In the genomic region with DNA sequence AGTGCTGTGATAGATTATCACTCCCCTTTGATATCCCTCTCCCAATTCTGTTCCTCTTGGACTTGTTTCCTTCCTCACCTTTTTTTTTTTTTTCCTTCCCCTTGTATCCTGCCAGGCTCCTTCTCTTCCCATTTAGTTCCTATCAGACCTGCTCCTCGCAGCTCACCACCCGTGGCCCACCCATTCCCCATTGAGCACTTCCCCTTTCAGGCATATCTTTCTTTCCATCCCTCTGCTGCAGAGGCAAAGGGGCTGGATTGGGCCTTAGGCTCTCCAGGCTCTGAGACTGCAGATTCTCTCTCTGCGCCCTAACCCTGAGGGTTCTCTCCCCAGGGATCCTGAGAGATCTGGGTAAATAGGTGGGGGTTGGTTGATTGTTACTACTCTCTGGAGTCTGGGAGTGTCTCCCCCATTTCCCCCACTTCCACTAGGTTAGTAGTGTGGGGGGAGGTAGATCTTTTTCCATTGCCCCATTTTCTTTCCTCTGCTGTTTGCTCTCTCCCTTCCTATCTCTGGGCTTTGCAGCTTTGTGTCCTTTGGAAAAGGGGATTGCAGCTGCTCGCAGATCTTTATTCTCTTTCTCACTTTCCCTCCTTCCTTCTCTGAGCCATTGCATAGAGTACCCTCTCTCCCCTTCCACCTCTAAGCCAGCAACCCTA, we compare ENCODE assay signal across 1 cellular context.
TF ChIP-seq lines count a peak whose summit lies in the region.

No MANE protein-coding gene starts in this region.

TF ChIP-seq in K562, 482 proteins besides CTCF, POLR2A, EP300 and RAD21 (continued from another document and continues in another):
- TF ChIP-seq FOXO4 (CRISPR knock-in tag; IDR thresholded peaks at IDR 0.05): no peak
- no peak for TF ChIP-seq BRD4 (IDR thresholded peaks at IDR 0.05)
- TF ChIP-seq ZBTB8A (IDR thresholded peaks at IDR 0.05; ENCODE audit: partially characterized antibody): no peak
- no peak for TF ChIP-seq KAT8 (IDR thresholded peaks at IDR 0.05; ENCODE audit: low read depth)
- TF ChIP-seq ZNF143 (CRISPR knock-in tag; IDR thresholded peaks at IDR 0.05): no peak
- no peak for TF ChIP-seq STAT6 (CRISPR knock-in tag; IDR thresholded peaks at IDR 0.05)
- TF ChIP-seq, protein P1, sequence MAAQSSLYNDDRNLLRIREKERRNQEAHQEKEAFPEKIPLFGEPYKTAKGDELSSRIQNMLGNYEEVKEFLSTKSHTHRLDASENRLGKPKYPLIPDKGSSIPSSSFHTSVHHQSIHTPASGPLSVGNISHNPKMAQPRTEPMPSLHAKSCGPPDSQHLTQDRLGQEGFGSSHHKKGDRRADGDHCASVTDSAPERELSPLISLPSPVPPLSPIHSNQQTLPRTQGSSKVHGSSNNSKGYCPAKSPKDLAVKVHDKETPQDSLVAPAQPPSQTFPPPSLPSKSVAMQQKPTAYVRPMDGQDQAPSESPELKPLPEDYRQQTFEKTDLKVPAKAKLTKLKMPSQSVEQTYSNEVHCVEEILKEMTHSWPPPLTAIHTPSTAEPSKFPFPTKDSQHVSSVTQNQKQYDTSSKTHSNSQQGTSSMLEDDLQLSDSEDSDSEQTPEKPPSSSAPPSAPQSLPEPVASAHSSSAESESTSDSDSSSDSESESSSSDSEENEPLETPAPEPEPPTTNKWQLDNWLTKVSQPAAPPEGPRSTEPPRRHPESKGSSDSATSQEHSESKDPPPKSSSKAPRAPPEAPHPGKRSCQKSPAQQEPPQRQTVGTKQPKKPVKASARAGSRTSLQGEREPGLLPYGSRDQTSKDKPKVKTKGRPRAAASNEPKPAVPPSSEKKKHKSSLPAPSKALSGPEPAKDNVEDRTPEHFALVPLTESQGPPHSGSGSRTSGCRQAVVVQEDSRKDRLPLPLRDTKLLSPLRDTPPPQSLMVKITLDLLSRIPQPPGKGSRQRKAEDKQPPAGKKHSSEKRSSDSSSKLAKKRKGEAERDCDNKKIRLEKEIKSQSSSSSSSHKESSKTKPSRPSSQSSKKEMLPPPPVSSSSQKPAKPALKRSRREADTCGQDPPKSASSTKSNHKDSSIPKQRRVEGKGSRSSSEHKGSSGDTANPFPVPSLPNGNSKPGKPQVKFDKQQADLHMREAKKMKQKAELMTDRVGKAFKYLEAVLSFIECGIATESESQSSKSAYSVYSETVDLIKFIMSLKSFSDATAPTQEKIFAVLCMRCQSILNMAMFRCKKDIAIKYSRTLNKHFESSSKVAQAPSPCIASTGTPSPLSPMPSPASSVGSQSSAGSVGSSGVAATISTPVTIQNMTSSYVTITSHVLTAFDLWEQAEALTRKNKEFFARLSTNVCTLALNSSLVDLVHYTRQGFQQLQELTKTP (IDR thresholded peaks at IDR 0.05; ENCODE audit: low read depth in 1 of 2, partially characterized antibody in 2 of 2): peak in 1 of 2 experiments; percentile 37
- peak; percentile 63 for TF ChIP-seq GATA2 (CRISPR knock-in tag; IDR thresholded peaks at IDR 0.05)
- no peak for TF ChIP-seq CHD1 (IDR thresholded peaks at IDR 0.05; ENCODE audit: low read length)
- TF ChIP-seq VEZF1 (CRISPR knock-in tag; IDR thresholded peaks at IDR 0.05): peak; percentile 51
- no peak for TF ChIP-seq RB1 (IDR thresholded peaks at IDR 0.05; ENCODE audit: low read depth)
- TF ChIP-seq, protein P2, sequence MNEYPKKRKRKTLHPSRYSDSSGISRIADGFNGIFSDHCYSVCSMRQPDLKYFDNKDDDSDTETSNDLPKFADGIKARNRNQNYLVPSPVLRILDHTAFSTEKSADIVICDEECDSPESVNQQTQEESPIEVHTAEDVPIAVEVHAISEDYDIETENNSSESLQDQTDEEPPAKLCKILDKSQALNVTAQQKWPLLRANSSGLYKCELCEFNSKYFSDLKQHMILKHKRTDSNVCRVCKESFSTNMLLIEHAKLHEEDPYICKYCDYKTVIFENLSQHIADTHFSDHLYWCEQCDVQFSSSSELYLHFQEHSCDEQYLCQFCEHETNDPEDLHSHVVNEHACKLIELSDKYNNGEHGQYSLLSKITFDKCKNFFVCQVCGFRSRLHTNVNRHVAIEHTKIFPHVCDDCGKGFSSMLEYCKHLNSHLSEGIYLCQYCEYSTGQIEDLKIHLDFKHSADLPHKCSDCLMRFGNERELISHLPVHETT (CRISPR knock-in tag; conservative IDR thresholded peaks at IDR 0.05 in 1 of 2, IDR thresholded peaks at IDR 0.05 in 1 of 2): no peak
- no peak for TF ChIP-seq ZBED1 (IDR thresholded peaks at IDR 0.05)
- no peak; the same call in 1 of the 2 replicates for TF ChIP-seq HLTF (IDR thresholded peaks at IDR 0.05)
- no peak for TF ChIP-seq PHF21A (IDR thresholded peaks at IDR 0.05; ENCODE audit: borderline replicate concordance, low read depth)
- no peak for TF ChIP-seq ZNF764 (CRISPR knock-in tag; IDR thresholded peaks at IDR 0.05; ENCODE audit: low read depth)
- no peak for TF ChIP-seq TAL1 (IDR thresholded peaks at IDR 0.05)
- TF ChIP-seq NEUROD1 (IDR thresholded peaks at IDR 0.05; ENCODE audit: borderline replicate concordance, low read depth, low read length, partially characterized antibody): peak; percentile 45
- TF ChIP-seq NRF1 (conservative IDR thresholded peaks at IDR 0.05 in 1 of 2, IDR thresholded peaks at IDR 0.05 in 1 of 2): peak in 1 of 2 experiments; percentile 32; a peak in 2 of 4 replicates
- TF ChIP-seq RCOR1 (IDR thresholded peaks at IDR 0.05; ENCODE audit: borderline replicate concordance in 1 of 2, low read depth in 2 of 2, low read length in 2 of 2): peak in 1 of 2 experiments; percentile 53; a peak in 1 of 4 replicates
- no peak for TF ChIP-seq KHSRP (IDR thresholded peaks at IDR 0.05)
- peak; percentile 10 for TF ChIP-seq RBBP5 (IDR thresholded peaks at IDR 0.05; ENCODE audit: borderline replicate concordance, insufficient read depth, low read length, poor library complexity, severe bottlenecking)
- no peak for TF ChIP-seq EGR1 (conservative IDR thresholded peaks at IDR 0.05)
- TF ChIP-seq CC2D1A (IDR thresholded peaks at IDR 0.05): 0 out of 2 replicates have a peak, but pooled peaks have one; percentile 11
- TF ChIP-seq CREB5 (CRISPR knock-in tag; IDR thresholded peaks at IDR 0.05): no peak
- TF ChIP-seq, protein P3, sequence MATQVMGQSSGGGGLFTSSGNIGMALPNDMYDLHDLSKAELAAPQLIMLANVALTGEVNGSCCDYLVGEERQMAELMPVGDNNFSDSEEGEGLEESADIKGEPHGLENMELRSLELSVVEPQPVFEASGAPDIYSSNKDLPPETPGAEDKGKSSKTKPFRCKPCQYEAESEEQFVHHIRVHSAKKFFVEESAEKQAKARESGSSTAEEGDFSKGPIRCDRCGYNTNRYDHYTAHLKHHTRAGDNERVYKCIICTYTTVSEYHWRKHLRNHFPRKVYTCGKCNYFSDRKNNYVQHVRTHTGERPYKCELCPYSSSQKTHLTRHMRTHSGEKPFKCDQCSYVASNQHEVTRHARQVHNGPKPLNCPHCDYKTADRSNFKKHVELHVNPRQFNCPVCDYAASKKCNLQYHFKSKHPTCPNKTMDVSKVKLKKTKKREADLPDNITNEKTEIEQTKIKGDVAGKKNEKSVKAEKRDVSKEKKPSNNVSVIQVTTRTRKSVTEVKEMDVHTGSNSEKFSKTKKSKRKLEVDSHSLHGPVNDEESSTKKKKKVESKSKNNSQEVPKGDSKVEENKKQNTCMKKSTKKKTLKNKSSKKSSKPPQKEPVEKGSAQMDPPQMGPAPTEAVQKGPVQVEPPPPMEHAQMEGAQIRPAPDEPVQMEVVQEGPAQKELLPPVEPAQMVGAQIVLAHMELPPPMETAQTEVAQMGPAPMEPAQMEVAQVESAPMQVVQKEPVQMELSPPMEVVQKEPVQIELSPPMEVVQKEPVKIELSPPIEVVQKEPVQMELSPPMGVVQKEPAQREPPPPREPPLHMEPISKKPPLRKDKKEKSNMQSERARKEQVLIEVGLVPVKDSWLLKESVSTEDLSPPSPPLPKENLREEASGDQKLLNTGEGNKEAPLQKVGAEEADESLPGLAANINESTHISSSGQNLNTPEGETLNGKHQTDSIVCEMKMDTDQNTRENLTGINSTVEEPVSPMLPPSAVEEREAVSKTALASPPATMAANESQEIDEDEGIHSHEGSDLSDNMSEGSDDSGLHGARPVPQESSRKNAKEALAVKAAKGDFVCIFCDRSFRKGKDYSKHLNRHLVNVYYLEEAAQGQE (CRISPR knock-in tag; IDR thresholded peaks at IDR 0.05; ENCODE audit: low read depth): no peak
- no peak for TF ChIP-seq GTF2E2 (tag; IDR thresholded peaks at IDR 0.05)
- no peak for TF ChIP-seq ZNF174 (CRISPR knock-in tag; IDR thresholded peaks at IDR 0.05)
- TF ChIP-seq HDAC2 (IDR thresholded peaks at IDR 0.05): peak; percentile 61
- TF ChIP-seq FOXJ2 (tag; IDR thresholded peaks at IDR 0.05): no peak
- peak; percentile 54; the same call in 1 of the 2 replicates for TF ChIP-seq ZBTB2 (IDR thresholded peaks at IDR 0.05)
- TF ChIP-seq PYGO2 (tag; IDR thresholded peaks at IDR 0.05): no peak
- peak; percentile 28; the same call in 1 of the 2 replicates for TF ChIP-seq CBFA2T3 (IDR thresholded peaks at IDR 0.05)
- no peak for TF ChIP-seq ZNF239 (CRISPR knock-in tag; IDR thresholded peaks at IDR 0.05)
- no peak for TF ChIP-seq FOXJ3 (CRISPR knock-in tag; IDR thresholded peaks at IDR 0.05)
- no peak; a peak in 1 of 4 replicates for TF ChIP-seq TRIM24 (IDR thresholded peaks at IDR 0.05)
- no peak for TF ChIP-seq SNRNP70 (optimal IDR thresholded peaks at IDR 0.05; ENCODE audit: low read depth, low read length)
- TF ChIP-seq, protein P4, sequence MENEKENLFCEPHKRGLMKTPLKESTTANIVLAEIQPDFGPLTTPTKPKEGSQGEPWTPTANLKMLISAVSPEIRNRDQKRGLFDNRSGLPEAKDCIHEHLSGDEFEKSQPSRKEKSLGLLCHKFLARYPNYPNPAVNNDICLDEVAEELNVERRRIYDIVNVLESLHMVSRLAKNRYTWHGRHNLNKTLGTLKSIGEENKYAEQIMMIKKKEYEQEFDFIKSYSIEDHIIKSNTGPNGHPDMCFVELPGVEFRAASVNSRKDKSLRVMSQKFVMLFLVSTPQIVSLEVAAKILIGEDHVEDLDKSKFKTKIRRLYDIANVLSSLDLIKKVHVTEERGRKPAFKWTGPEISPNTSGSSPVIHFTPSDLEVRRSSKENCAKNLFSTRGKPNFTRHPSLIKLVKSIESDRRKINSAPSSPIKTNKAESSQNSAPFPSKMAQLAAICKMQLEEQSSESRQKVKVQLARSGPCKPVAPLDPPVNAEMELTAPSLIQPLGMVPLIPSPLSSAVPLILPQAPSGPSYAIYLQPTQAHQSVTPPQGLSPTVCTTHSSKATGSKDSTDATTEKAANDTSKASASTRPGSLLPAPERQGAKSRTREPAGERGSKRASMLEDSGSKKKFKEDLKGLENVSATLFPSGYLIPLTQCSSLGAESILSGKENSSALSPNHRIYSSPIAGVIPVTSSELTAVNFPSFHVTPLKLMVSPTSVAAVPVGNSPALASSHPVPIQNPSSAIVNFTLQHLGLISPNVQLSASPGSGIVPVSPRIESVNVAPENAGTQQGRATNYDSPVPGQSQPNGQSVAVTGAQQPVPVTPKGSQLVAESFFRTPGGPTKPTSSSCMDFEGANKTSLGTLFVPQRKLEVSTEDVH (IDR thresholded peaks at IDR 0.05; ENCODE audit: low read depth, partially characterized antibody): no peak
